In the genomic region with DNA sequence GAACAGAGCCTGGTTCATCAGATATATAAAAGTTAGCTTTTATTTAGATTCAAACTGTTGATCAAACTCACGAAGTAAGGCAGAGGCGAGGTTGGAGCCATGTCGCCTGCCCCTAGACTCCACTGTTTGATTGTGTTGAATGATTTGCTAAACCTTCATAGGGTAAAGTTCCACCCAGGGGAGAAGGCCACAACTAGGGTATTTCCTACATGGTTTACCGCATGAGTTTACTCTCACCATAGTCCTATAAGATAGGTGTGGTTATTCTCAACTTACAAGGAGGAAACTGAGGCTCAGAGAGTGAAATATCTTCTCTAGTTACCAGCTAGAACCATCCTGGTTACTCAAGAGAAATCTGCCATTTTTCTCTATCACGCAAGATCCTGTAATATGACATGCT, we compare ENCODE assay signal across 1 cellular context.
TF ChIP-seq lines count a peak whose summit lies in the region.

No MANE protein-coding gene starts in this region.

TF ChIP-seq in IMR-90, 13 proteins besides CTCF, POLR2A, EP300 and RAD21 (continued from another document):
- TF ChIP-seq, protein P1, sequence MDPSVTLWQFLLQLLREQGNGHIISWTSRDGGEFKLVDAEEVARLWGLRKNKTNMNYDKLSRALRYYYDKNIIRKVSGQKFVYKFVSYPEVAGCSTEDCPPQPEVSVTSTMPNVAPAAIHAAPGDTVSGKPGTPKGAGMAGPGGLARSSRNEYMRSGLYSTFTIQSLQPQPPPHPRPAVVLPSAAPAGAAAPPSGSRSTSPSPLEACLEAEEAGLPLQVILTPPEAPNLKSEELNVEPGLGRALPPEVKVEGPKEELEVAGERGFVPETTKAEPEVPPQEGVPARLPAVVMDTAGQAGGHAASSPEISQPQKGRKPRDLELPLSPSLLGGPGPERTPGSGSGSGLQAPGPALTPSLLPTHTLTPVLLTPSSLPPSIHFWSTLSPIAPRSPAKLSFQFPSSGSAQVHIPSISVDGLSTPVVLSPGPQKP (IDR thresholded peaks at IDR 0.05; ENCODE audit: borderline replicate concordance, low read depth, low read length) = no peak
- no peak for TF ChIP-seq FOS (IDR thresholded peaks at IDR 0.05; ENCODE audit: low read depth, low read length)
